Comparison of ENCODE assay signal across 1 cellular context in the genomic region with DNA sequence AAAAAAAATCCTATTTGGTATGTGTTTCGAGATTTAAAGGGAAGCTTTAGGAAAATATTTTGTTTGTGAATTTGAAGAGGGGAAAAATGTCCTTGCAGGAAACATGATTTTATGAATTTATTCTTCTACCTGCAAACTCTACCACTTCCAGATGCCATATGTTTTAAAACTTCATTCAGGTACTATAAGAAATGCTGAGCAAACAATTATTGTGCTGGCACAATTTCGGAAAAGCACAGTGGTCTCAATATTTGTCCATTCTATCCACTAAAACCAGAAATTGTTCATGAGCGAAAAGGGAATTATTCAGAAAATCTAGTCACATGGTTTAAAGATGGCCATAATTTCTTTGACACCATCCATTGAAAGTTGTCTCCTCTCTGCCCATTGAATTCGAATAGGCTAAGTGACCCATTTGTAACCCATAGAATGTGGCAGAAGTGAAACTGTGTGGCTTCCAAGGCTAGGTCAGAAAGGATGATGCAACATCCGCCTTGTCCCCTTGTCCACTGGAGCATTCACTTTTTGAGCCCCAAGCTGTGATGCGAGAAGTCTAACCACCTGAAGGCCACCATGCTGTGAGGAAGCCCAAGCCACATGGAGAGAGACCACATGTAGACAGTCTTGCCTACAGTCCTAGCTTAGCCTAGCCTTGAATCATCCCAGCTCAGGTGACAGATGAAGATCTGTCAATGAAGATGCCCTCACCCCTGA.
TF ChIP-seq lines count a peak whose summit lies in the region.

No MANE protein-coding gene starts in this region.

TF ChIP-seq in GM12878, 131 proteins besides CTCF, POLR2A, EP300 and RAD21 (continued from another document):
- TF ChIP-seq, protein P1, sequence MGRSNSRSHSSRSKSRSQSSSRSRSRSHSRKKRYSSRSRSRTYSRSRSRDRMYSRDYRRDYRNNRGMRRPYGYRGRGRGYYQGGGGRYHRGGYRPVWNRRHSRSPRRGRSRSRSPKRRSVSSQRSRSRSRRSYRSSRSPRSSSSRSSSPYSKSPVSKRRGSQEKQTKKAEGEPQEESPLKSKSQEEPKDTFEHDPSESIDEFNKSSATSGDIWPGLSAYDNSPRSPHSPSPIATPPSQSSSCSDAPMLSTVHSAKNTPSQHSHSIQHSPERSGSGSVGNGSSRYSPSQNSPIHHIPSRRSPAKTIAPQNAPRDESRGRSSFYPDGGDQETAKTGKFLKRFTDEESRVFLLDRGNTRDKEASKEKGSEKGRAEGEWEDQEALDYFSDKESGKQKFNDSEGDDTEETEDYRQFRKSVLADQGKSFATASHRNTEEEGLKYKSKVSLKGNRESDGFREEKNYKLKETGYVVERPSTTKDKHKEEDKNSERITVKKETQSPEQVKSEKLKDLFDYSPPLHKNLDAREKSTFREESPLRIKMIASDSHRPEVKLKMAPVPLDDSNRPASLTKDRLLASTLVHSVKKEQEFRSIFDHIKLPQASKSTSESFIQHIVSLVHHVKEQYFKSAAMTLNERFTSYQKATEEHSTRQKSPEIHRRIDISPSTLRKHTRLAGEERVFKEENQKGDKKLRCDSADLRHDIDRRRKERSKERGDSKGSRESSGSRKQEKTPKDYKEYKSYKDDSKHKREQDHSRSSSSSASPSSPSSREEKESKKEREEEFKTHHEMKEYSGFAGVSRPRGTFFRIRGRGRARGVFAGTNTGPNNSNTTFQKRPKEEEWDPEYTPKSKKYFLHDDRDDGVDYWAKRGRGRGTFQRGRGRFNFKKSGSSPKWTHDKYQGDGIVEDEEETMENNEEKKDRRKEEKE (IDR thresholded peaks at IDR 0.05), result no peak
- TF ChIP-seq TARDBP (IDR thresholded peaks at IDR 0.05; ENCODE audit: borderline replicate concordance) (no peak), CREM (IDR thresholded peaks at IDR 0.05; ENCODE audit: low read depth) (no peak), SREBF1 (IDR thresholded peaks at IDR 0.05; ENCODE audit: low read length) (no peak), CBX5 (IDR thresholded peaks at IDR 0.05; ENCODE audit: low read depth) (0 out of 2 replicates have a peak, but pooled peaks have one; percentile 75), RUNX3 (IDR thresholded peaks at IDR 0.05; ENCODE audit: low read length) (peak; percentile 41; the same call in 1 of the 2 replicates), KLF5 (IDR thresholded peaks at IDR 0.05; ENCODE audit: partially characterized antibody) (no peak), CEBPB (IDR thresholded peaks at IDR 0.05; ENCODE audit: borderline replicate concordance in 1 of 2, low read depth in 2 of 2, low read length in 2 of 2) (no peak), NBN (IDR thresholded peaks at IDR 0.05) (no peak), YY1 (IDR thresholded peaks at IDR 0.05; ENCODE audit: low read depth, low read length) (peak; percentile 81), ZNF24 (IDR thresholded peaks at IDR 0.05) (no peak), MXI1 (IDR thresholded peaks at IDR 0.05; ENCODE audit: low read depth, low read length) (no peak)
- TF ChIP-seq, protein P2, sequence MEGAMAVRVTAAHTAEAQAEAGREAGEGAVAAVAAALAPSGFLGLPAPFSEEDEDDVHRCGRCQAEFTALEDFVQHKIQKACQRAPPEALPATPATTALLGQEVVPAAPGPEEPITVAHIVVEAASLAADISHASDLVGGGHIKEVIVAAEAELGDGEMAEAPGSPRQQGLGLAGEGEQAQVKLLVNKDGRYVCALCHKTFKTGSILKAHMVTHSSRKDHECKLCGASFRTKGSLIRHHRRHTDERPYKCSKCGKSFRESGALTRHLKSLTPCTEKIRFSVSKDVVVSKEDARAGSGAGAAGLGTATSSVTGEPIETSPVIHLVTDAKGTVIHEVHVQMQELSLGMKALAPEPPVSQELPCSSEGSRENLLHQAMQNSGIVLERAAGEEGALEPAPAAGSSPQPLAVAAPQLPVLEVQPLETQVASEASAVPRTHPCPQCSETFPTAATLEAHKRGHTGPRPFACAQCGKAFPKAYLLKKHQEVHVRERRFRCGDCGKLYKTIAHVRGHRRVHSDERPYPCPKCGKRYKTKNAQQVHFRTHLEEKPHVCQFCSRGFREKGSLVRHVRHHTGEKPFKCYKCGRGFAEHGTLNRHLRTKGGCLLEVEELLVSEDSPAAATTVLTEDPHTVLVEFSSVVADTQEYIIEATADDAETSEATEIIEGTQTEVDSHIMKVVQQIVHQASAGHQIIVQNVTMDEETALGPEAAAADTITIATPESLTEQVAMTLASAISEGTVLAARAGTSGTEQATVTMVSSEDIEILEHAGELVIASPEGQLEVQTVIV (IDR thresholded peaks at IDR 0.05; ENCODE audit: borderline replicate concordance, partially characterized antibody), result no peak
- TF ChIP-seq, protein P3, sequence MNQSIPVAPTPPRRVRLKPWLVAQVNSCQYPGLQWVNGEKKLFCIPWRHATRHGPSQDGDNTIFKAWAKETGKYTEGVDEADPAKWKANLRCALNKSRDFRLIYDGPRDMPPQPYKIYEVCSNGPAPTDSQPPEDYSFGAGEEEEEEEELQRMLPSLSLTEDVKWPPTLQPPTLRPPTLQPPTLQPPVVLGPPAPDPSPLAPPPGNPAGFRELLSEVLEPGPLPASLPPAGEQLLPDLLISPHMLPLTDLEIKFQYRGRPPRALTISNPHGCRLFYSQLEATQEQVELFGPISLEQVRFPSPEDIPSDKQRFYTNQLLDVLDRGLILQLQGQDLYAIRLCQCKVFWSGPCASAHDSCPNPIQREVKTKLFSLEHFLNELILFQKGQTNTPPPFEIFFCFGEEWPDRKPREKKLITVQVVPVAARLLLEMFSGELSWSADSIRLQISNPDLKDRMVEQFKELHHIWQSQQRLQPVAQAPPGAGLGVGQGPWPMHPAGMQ (IDR thresholded peaks at IDR 0.05; ENCODE audit: borderline replicate concordance), result no peak
